In the genomic region with DNA sequence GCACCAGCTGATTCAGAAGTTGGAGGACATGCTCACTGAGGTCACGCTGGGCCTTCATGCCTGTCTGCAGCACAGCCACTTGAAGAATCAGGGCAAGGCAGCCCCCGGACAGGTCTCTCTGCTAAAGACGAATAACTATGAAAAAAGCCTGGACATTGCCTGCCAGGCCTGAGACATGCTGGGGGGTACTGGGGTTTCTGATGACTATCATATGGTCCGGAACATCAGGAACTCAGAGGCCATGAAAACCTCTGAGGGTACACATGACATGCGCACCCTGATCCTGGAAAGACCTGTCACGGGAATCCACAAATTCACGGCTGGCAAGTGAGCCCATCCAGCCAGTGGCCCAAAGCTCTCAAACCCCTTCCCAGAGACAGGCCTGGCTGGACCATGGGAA, we compare ENCODE assay signal across 13 cellular contexts. TPM values are rescaled to one million over a fixed set of nuclear protein-coding genes. Genes with fewer than 3 reads are reported as not detected.
"Had no signal": no experiment of that assay in that cellular context is flagged by ENCODE, and none has a peak within 500 bp of the region (broad histone marks: within the 10 kb centered on the region; RNA-seq: fewer than 3 reads in every experiment).

No MANE protein-coding gene starts in this region.

- H3K4me2 ChIP-seq: SK-N-SH had no signal

- H3K27ac Mint-ChIP-seq: activated CD4-positive, alpha-beta memory T cell treated with anti-CD3 and anti-CD28 coated beads for 36 hours; natural killer cell treated with Interleukin-12 subunit alpha and Interleukin-12 subunit beta and Interleukin-15 and Interleukin-18, amount 100 ng/mL, for 72 hours had no signal

- H3K9me3 Mint-ChIP-seq: activated CD4-positive, alpha-beta memory T cell treated with anti-CD3 and anti-CD28 coated beads for 36 hours; activated naive CD4-positive, alpha-beta T cell treated with anti-CD3 and anti-CD28 coated beads, Interleukin-2, amount 50 U/mL, for 24 hours; activated T-helper 2 cell treated with anti-CD3 and anti-CD28 coated beads, Interferon-gamma antibody, Interleukin-2, Interleukin-4, amounts not matched to agents 10 μg/mL and 5 μg/mL and 100 μg/mL, durations not matched to agents 14 hours and 24 hours and 36 hours; natural killer cell treated with Interleukin-12 subunit alpha and Interleukin-12 subunit beta and Interleukin-15 and Interleukin-18, amount 100 ng/mL, for 72 hours had no signal

- H3K36me3 ChIP-seq: right atrium auricular region, stomach, upper lobe of right lung had no signal

- H3K9ac ChIP-seq: SK-N-SH had no signal

- DNase-seq: cerebellar nuclear complex, T1000 had no signal

- H3K4me3 Mint-ChIP-seq: activated CD4-positive, alpha-beta memory T cell treated with anti-CD3 and anti-CD28 coated beads for 36 hours; activated naive CD4-positive, alpha-beta T cell treated with anti-CD3 and anti-CD28 coated beads, Interleukin-2, amount 50 U/mL, for 24 hours; natural killer cell treated with Interleukin-12 subunit alpha and Interleukin-12 subunit beta and Interleukin-15 and Interleukin-18, amount 100 ng/mL, for 72 hours had no signal

- H3K9me2 ChIP-seq: SK-N-SH had no signal

- H3K27ac ChIP-seq: right atrium auricular region, stomach, testis, upper lobe of right lung had no signal

- H3K36me3 Mint-ChIP-seq: activated CD4-positive, alpha-beta memory T cell treated with anti-CD3 and anti-CD28 coated beads for 36 hours; activated naive CD4-positive, alpha-beta T cell treated with anti-CD3 and anti-CD28 coated beads, Interleukin-2, amount 50 U/mL, for 24 hours; natural killer cell treated with Interleukin-12 subunit alpha and Interleukin-12 subunit beta and Interleukin-15 and Interleukin-18, amount 100 ng/mL, for 72 hours had no signal

- H3K4me1 ChIP-seq: right atrium auricular region, stomach, testis, upper lobe of right lung had no signal

- H3K27me3 Mint-ChIP-seq: activated naive CD4-positive, alpha-beta T cell treated with anti-CD3 and anti-CD28 coated beads, Interleukin-2, amount 50 U/mL, for 24 hours had no signal

- H3K9me3 ChIP-seq: right atrium auricular region, SK-N-SH, stomach, testis, upper lobe of right lung had no signal

- H3K4me3 ChIP-seq: right atrium auricular region, stomach, testis, upper lobe of right lung had no signal

- H3K27me3 ChIP-seq: right atrium auricular region, stomach, testis, upper lobe of right lung had no signal

RNA-seq across cellular contexts. Expression of a gene that starts 8.8 kb away (rescaled TPM):
- total RNA-seq: activated CD4-positive, alpha-beta memory T cell treated with anti-CD3 and anti-CD28 coated beads for 36 hours; activated T-helper 2 cell treated with anti-CD3 and anti-CD28 coated beads, Interferon-gamma antibody, Interleukin-2, Interleukin-4, amounts not matched to agents 10 μg/mL and 5 μg/mL and 100 μg/mL, durations not matched to agents 14 hours and 24 hours and 36 hours; lower leg skin; mesenteric fat pad; natural killer cell treated with Interleukin-12 subunit alpha and Interleukin-12 subunit beta and Interleukin-15 and Interleukin-18, amount 100 ng/mL, for 72 hours; right atrium auricular region; stomach; upper lobe of right lung had no signal
